ENCODE assay signal across 27 cellular contexts in genomic region chr9:92661761-92662160, GRCh38. TPM values are rescaled to one million over a fixed set of nuclear protein-coding genes. Genes with fewer than 3 reads are reported as not detected.
A peak's percentile ranks its signal among the peaks of the same experiment; 100 is the strongest.
DNase-seq lines count a peak whose midpoint lies in the region; ATAC-seq and TF ChIP-seq lines count a peak whose summit lies in the region.
"Had no signal": no experiment of that assay in that cellular context is flagged by ENCODE, and none has a peak within 500 bp of the region (broad histone marks: within the 10 kb centered on the region; RNA-seq: fewer than 3 reads in every experiment).

No MANE protein-coding gene starts in this region.

- H2BK5ac ChIP-seq in neuronal stem cell (ENCODE audit: low read length): no peak overlapping the region

- no peak overlapping the region for H3K4ac ChIP-seq in neuronal stem cell (ENCODE audit: low read length)

- no peak overlapping the region for H3K18ac ChIP-seq in neuronal stem cell (ENCODE audit: low read length)

- no CpG with 5 or more reads among the region's 3 CpGs for WGBS in neuronal stem cell (ENCODE audit: extremely low coverage in 2 of 2, insufficient read length in 2 of 2, insufficient replicate concordance in 1 of 2), 2 donors

- no peaks in the 10 kb centered on the region for H3K9me3 Mint-ChIP-seq in activated T-helper 17 cell treated with anti-CD3 and anti-CD28 coated beads, Interleukin-2, amount 50 U/mL, for 72 hours
- H3K9me3 Mint-ChIP-seq: activated naive CD4-positive, alpha-beta T cell treated with anti-CD3 and anti-CD28 coated beads, Interleukin-2, amount 50 U/mL, for 72 hours had no signal

- H3K27ac Mint-ChIP-seq in activated T-helper 17 cell treated with anti-CD3 and anti-CD28 coated beads, Interleukin-2, amount 50 U/mL, for 72 hours: peak overlapping the region; percentile 65
- H3K27ac Mint-ChIP-seq: activated CD4-positive, alpha-beta T cell treated with anti-CD3 and anti-CD28 coated beads for 36 hours had no signal

- no peak overlapping the region for H2AK5ac ChIP-seq in neuronal stem cell (ENCODE audit: low read depth, low read length)

- TF ChIP-seq CTCF in Peyer's patch (IDR thresholded peaks at IDR 0.05) (no peak), GM10266 (IDR thresholded peaks at IDR 0.05; ENCODE audit: control insufficient read depth, insufficient read depth, low read depth, missing control alignments) (no peak), BE2C (IDR thresholded peaks at IDR 0.05; ENCODE audit: low read depth, low read length) (no peak)

- H3K27me3 Mint-ChIP-seq in activated T-helper 17 cell treated with anti-CD3 and anti-CD28 coated beads, Interleukin-2, amount 50 U/mL, for 72 hours: no peaks in the 10 kb centered on the region
- H3K27me3 Mint-ChIP-seq: activated CD4-positive, alpha-beta T cell treated with anti-CD3 and anti-CD28 coated beads for 36 hours had no signal

- H2BK15ac ChIP-seq in neuronal stem cell (ENCODE audit: low read length): no peak overlapping the region

- DNase-seq in COLO668 (lab: John Stamatoyannopoulos, UW; ENCODE audit: unreplicated experiment) (peak; percentile 36), NCI-H146 (lab: John Stamatoyannopoulos, UW) (peak; percentile 34), neuronal stem cell (ENCODE audit: low spot score) (no peak), Peyer's patch (no peak), GM10266 (ENCODE audit: extremely low spot score) (no peak), BE2C (no peak)
- DNase-seq: activated CD4-positive, alpha-beta T cell treated with anti-CD3 and anti-CD28 coated beads for 36 hours; central memory CD4-positive, alpha-beta T cell; EL; HCEC 1CT; heart right ventricle; Karpas-422; mesendoderm; NCI-H2029; NCI-H345; NCI-H82; occipital lobe; PC-3 had no signal

- no peak overlapping the region for H4K8ac ChIP-seq in neuronal stem cell (ENCODE audit: low read depth, low read length)

- H3K23ac ChIP-seq in neuronal stem cell (ENCODE audit: low read depth, low read length, poor library complexity): peak overlapping the region; percentile 6

- ATAC-seq in activated T-helper 17 cell treated with anti-CD3 and anti-CD28 coated beads, Interleukin-2, amount 50 U/mL, for 72 hours (replicated peaks): no peak
- ATAC-seq: activated CD4-positive, alpha-beta T cell treated with anti-CD3 and anti-CD28 coated beads for 36 hours; activated naive CD4-positive, alpha-beta T cell treated with anti-CD3 and anti-CD28 coated beads, Interleukin-2, amount 50 U/mL, for 72 hours; heart right ventricle; left lobe of liver; PC-3 had no signal

- H3K9me3 ChIP-seq in neuronal stem cell (replicated peaks in 1 of 2; ENCODE audit: control insufficient read depth in 2 of 2, insufficient read depth in 1 of 2, low read depth in 1 of 2, low read length in 2 of 2) (peaks cover 0 to 2% of the 10 kb centered on the region in 2 donors), Peyer's patch (no peaks in the 10 kb centered on the region), BE2C (no peaks in the 10 kb centered on the region)
- H3K9me3 ChIP-seq: ascending aorta, heart right ventricle, SJSA1, suprapubic skin had no signal

- H3K36me3 ChIP-seq in neuronal stem cell (replicated peaks in 1 of 2; ENCODE audit: control insufficient read depth in 2 of 2, insufficient read depth in 2 of 2, low read length in 2 of 2) (peaks cover 9 to 28% of the 10 kb centered on the region in 2 donors), Peyer's patch (peaks cover 0 to 15% (median 0%) of the 10 kb centered on the region in 3 donors), BE2C (no peaks in the 10 kb centered on the region; the same call in 1 of the 2 replicates)

- peaks cover 22% of the 10 kb centered on the region for H3K4me1 Mint-ChIP-seq in activated T-helper 17 cell treated with anti-CD3 and anti-CD28 coated beads, Interleukin-2, amount 50 U/mL, for 72 hours

- H3K4me2 ChIP-seq in neuronal stem cell (ENCODE audit: insufficient read depth, low read length, poor library complexity, severe bottlenecking): no peak overlapping the region

- no peak overlapping the region for H4K91ac ChIP-seq in neuronal stem cell (ENCODE audit: low read depth, low read length, poor library complexity)

- no peak overlapping the region for H2BK120ac ChIP-seq in neuronal stem cell (ENCODE audit: low read depth, low read length)

- H2AFZ ChIP-seq in neuronal stem cell (ENCODE audit: low read length): no peak overlapping the region

- no peak overlapping the region for H3K14ac ChIP-seq in neuronal stem cell (ENCODE audit: low read length)

- no peak overlapping the region for H3K4me3 Mint-ChIP-seq in activated T-helper 17 cell treated with anti-CD3 and anti-CD28 coated beads, Interleukin-2, amount 50 U/mL, for 72 hours
- H3K4me3 Mint-ChIP-seq: activated CD4-positive, alpha-beta T cell treated with anti-CD3 and anti-CD28 coated beads for 36 hours had no signal

- no peaks in the 10 kb centered on the region for H3K27me3 ChIP-seq in neuronal stem cell (ENCODE audit: control insufficient read depth in 3 of 3, insufficient read depth in 3 of 3, low read depth in 1 of 3, low read length in 3 of 3)
- no peaks in the 10 kb centered on the region for H3K27me3 ChIP-seq in Peyer's patch
- no peaks in the 10 kb centered on the region for H3K27me3 ChIP-seq in BE2C
- H3K27me3 ChIP-seq: ascending aorta, dorsolateral prefrontal cortex, heart right ventricle, SJSA1, suprapubic skin had no signal

- H3K36me3 Mint-ChIP-seq in activated T-helper 17 cell treated with anti-CD3 and anti-CD28 coated beads, Interleukin-2, amount 50 U/mL, for 72 hours (ENCODE audit: low read depth): peaks cover 38% of the 10 kb centered on the region

- H2BK12ac ChIP-seq in neuronal stem cell (ENCODE audit: low read length): no peak overlapping the region

- H3K4me1 ChIP-seq in neuronal stem cell (ENCODE audit: control insufficient read depth in 2 of 2, insufficient read depth in 1 of 2, low read depth in 1 of 2, low read length in 2 of 2): peaks cover 15 to 18% of the 10 kb centered on the region in 2 donors
- no peaks in the 10 kb centered on the region for H3K4me1 ChIP-seq in Peyer's patch
- H3K4me1 ChIP-seq in BE2C: no peaks in the 10 kb centered on the region
- H3K4me1 ChIP-seq: ascending aorta had no signal

- H3K79me1 ChIP-seq in neuronal stem cell (ENCODE audit: low read depth, low read length): peaks cover 14% of the 10 kb centered on the region

- H3K4me3 ChIP-seq in neuronal stem cell (ENCODE audit: low read length in 2 of 2) (no peak overlapping the region), Peyer's patch (no peak overlapping the region), BE2C (ENCODE audit: low read depth, low read length) (no peak overlapping the region)
- H3K4me3 ChIP-seq: ascending aorta, dorsolateral prefrontal cortex, heart right ventricle, SJSA1, suprapubic skin had no signal

- H3K9ac ChIP-seq in neuronal stem cell (ENCODE audit: low read depth, low read length, poor library complexity): no peak overlapping the region

- TF ChIP-seq POLR2A in Peyer's patch (IDR thresholded peaks at IDR 0.05): no peak

- H3K27ac ChIP-seq in neuronal stem cell (replicated peaks; ENCODE audit: low read length): no peak overlapping the region
- no peak overlapping the region for H3K27ac ChIP-seq in Peyer's patch
- H3K27ac ChIP-seq: ascending aorta, C4-2B, epithelial cell of prostate, heart right ventricle, SJSA1, suprapubic skin had no signal

RNA-seq across cellular contexts. Expression of gene IPPK, which starts 8.2 kb away (rescaled TPM):
- 10 to 100 TPM; 15.1 to 18.1 TPM for total RNA-seq in activated T-helper 17 cell treated with anti-CD3 and anti-CD28 coated beads, Interleukin-2, amount 50 U/mL, for 72 hours
- polyA plus RNA-seq in neuronal stem cell (2013, experiment 1 of 2): 4.8 TPM
- polyA plus RNA-seq in neuronal stem cell (2013, experiment 2 of 2): 4.2 TPM
- 10 to 100 TPM in 2 of 4 donors, 1 to 10 TPM in 2; 6.3 to 15.7 (median 10.1) TPM for total RNA-seq in Peyer's patch
- polyA plus RNA-seq in BE2C (2012; ENCODE audit: insufficient read depth, insufficient read length, low read depth): 17.6 TPM

Comparison
In these comparisons a context has a peak if more than half of its experiments do, and no peak if none do; other contexts are left out.
1. DNase-seq: peak in COLO668 (single experiment) and NCI-H146 (single experiment); none in neuronal stem cell (single experiment), Peyer's patch (0 of 3), GM10266 (single experiment) and BE2C (single experiment).